Comparison of ENCODE assay signal across 13 cellular contexts in the genomic region with DNA sequence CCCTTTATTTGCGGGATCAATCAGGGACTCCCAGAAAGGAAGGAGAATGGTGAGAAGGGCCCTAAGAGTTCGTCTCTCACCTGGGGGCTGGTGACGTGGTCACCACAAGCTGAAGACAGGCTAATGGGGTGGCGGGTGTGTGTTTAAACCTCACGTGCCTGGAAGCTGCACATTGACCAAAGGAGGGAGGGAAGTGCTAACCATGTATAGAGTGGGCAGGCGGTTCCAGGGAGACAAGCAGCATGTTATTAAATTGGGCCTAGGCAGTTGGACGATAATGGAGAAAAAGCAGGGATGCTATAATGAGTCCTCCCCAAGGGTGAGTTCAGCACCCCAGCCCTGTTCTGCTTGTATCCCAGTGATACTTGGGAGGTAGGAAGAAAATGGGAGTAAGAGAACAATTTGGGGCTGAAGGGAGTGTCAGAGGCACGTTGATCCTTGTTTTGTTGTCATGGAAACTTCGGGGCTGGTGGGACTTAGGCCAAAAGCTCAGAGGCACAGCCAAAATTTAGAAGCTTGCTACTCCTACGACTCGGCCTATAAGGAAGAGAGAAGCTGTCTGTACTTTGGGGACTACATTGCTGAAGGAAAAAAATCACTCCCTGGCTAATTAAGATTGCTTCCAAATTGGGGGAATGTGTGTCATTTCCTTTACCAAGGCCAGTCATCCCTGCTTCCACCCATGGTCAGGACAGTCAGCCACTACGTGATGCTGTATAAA. TPM values are rescaled to one million over a fixed set of nuclear protein-coding genes. Genes with fewer than 3 reads are reported as not detected.
DNase-seq lines count a peak whose midpoint lies in the region; ATAC-seq, FAIRE-seq and TF ChIP-seq lines count a peak whose summit lies in the region.
"Had no signal": no experiment of that assay in that cellular context is flagged by ENCODE, and none has a peak within 500 bp of the region (broad histone marks: within the 10 kb centered on the region; RNA-seq: fewer than 3 reads in every experiment).

No MANE protein-coding gene starts in this region.

- H3K9me3 ChIP-seq in HepG2 (ENCODE audit: low read length) (no peaks in the 10 kb centered on the region), thoracic aorta (no peaks in the 10 kb centered on the region), MM.1S (replicated peaks; ENCODE audit: insufficient read depth, low read length) (no peaks in the 10 kb centered on the region)

- in situ Hi-C loops in HepG2 (cut with HindIII; ENCODE audit: extremely low pct_ligation_motif_present, low pct_unique_long_range_greater_than_20kb): no loop called here

- POLR2A ChIA-PET in HepG2 (lab: Yijun Ruan, JAX): no interaction called here

- TF ChIP-seq RAD21 in HepG2 (CRISPR knock-in tag; IDR thresholded peaks at IDR 0.05): no peak

- DNase-seq in HT1080 (ENCODE audit: low read depth) (peak; percentile 15), coronary artery (ENCODE audit: low spot score) (peak; percentile 82), HepG2 (ENCODE audit: low spot score) (no peak), thoracic aorta (ENCODE audit: low spot score) (no peak), D341Med (ENCODE audit: low spot score) (no peak), MM.1S (no peak)
- DNase-seq: activated CD8-positive, alpha-beta memory T cell treated with anti-CD3 and anti-CD28 coated beads for 24 hours; foreskin melanocyte had no signal

- H3K4me3 ChIP-seq in coronary artery (no peak overlapping the region), HepG2 (replicated peaks in 1 of 3; ENCODE audit: insufficient read depth in 1 of 3, low read depth in 2 of 3, low read length in 3 of 3) (no peak overlapping the region), thoracic aorta (no peak overlapping the region), MM.1S (ENCODE audit: low read length) (no peak overlapping the region)

- intact Hi-C loops in HepG2 (cut with micrococcal nuclease; ENCODE audit: unreplicated experiment): no loop called here

- no peak overlapping the region for H3K9ac ChIP-seq in HepG2 (ENCODE audit: insufficient read depth, low read depth, low read length)
- no peak overlapping the region for H3K9ac ChIP-seq in MM.1S (ENCODE audit: low read length)

- no peaks in the 10 kb centered on the region for H3F3A ChIP-seq in MM.1S (ENCODE audit: insufficient read depth, low read length)

- H3K4me2 ChIP-seq in HepG2 (ENCODE audit: low read depth, low read length) (no peak overlapping the region), MM.1S (ENCODE audit: low read depth, low read length) (no peak overlapping the region)

- no peak for TF ChIP-seq POLR2A in HepG2 (IDR thresholded peaks at IDR 0.05; ENCODE audit: insufficient read depth in 1 of 2, low read depth in 2 of 2, low read length in 2 of 2)

- H3K4me1 ChIP-seq in HepG2 (ENCODE audit: insufficient read depth, low read length) (no peaks in the 10 kb centered on the region), thoracic aorta (ENCODE audit: control insufficient read depth in 1 of 2, low read depth in 2 of 2) (peaks cover 15 to 23% of the 10 kb centered on the region in 2 donors), MM.1S (ENCODE audit: low read length) (no peaks in the 10 kb centered on the region)

- H3K27me3 ChIP-seq in HepG2 (ENCODE audit: control insufficient read depth in 1 of 2, insufficient read depth in 2 of 2, low read length in 2 of 2) (no peaks in the 10 kb centered on the region), thoracic aorta (replicated peaks; ENCODE audit: insufficient read depth) (no peaks in the 10 kb centered on the region), MM.1S (replicated peaks; ENCODE audit: insufficient read depth, low read length) (no peaks in the 10 kb centered on the region)

- CTCF ChIA-PET in HepG2 (lab: Yijun Ruan, JAX; ENCODE audit: low intra/inter-chr PET ratio, low total read pairs): no interaction called here

- H3K36me3 ChIP-seq in HepG2 (replicated peaks in 1 of 2; ENCODE audit: control insufficient read depth in 1 of 2, insufficient read depth in 2 of 2, low read length in 2 of 2) (peaks cover 8 to 19% of the 10 kb centered on the region in 2 experiments), thoracic aorta (peaks cover 25% of the 10 kb centered on the region), MM.1S (replicated peaks; ENCODE audit: insufficient read depth, low read length) (no peaks in the 10 kb centered on the region)

- TF ChIP-seq EP300 in HepG2 (IDR thresholded peaks at IDR 0.05; ENCODE audit: low read depth in 2 of 2, low read length in 2 of 2) (no peak), HepG2 (CRISPR knock-in tag; IDR thresholded peaks at IDR 0.05; ENCODE audit: borderline replicate concordance) (no peak)

- FAIRE-seq in HepG2 (lab: Jason Lieb, UNC): no peak

- no peaks in the 10 kb centered on the region for H3K79me2 ChIP-seq in HepG2 (ENCODE audit: insufficient read depth, low read length)
- H3K79me2 ChIP-seq in MM.1S (ENCODE audit: low read length): no peaks in the 10 kb centered on the region

- H2AFZ ChIP-seq in HepG2 (ENCODE audit: low read length) (no peak overlapping the region), MM.1S (ENCODE audit: low read length) (no peak overlapping the region)

- no peaks in the 10 kb centered on the region for H3K9me2 ChIP-seq in MM.1S (replicated peaks; ENCODE audit: insufficient read depth, low read length)

- WGBS in HepG2 (ENCODE audit: low lambda C conversion rate): 91% methylated on average over 12 of the region's 12 CpGs

- H3K27ac ChIP-seq in coronary artery: peak overlapping the region; percentile 71 to 76
- H3K27ac ChIP-seq in HepG2 (ENCODE audit: extremely low read length, insufficient read depth, low read length): no peak overlapping the region
- H3K27ac ChIP-seq in thoracic aorta: peak overlapping the region; percentile 87
- no peak overlapping the region for H3K27ac ChIP-seq in MM.1S (ENCODE audit: low read length)

- TF ChIP-seq CTCF in coronary artery (IDR thresholded peaks at IDR 0.05) (no peak), HepG2 (CRISPR knock-in tag; IDR thresholded peaks at IDR 0.05) (no peak), thoracic aorta (IDR thresholded peaks at IDR 0.05) (no peak), MM.1S (IDR thresholded peaks at IDR 0.05; ENCODE audit: low read length) (no peak)

- no peak for ATAC-seq in HepG2
- peak; percentile 79 for ATAC-seq in thoracic aorta (ENCODE audit: insufficient number of reproducible peaks, low FRiP score, low read depth)
- ATAC-seq in GM18868 (IDR thresholded peaks at IDR 0.05; ENCODE audit: unreplicated experiment): no peak
- no peak for ATAC-seq in GM18498 (IDR thresholded peaks at IDR 0.05; ENCODE audit: unreplicated experiment)
- ATAC-seq: stimulated activated effector memory CD8-positive, alpha-beta T cell treated with anti-CD3 and anti-CD28 coated beads, Interleukin-12 subunit alpha, Interleukin-12 subunit beta, amount 100 ng/mL, for 72 hours had no signal

- TSS peak; percentile 29 for BruUV-seq in HepG2 (replicated peaks; lab: Mats Ljungman, UMichigan)

- no peaks in the 10 kb centered on the region for H4K20me1 ChIP-seq in HepG2 (ENCODE audit: insufficient read depth, low read length)
- H4K20me1 ChIP-seq in MM.1S (ENCODE audit: insufficient read depth, low read length): no peaks in the 10 kb centered on the region

TF ChIP-seq in HepG2, 621 proteins besides CTCF, POLR2A, EP300 and RAD21:
- TF ChIP-seq RBM22 (optimal IDR thresholded peaks at IDR 0.05; ENCODE audit: low read length) (peak; percentile 57), ATRX (CRISPR knock-in tag; IDR thresholded peaks at IDR 0.05; ENCODE audit: borderline replicate concordance) (no peak)

RNA-seq across cellular contexts. Expression of a gene that starts 33.2 kb away (rescaled TPM):
- not detected in 2 replicates for total RNA-seq in HT1080 (2014; rRNA removed; shearing (Covaris generic))
- polyA plus RNA-seq in HT1080 (2015; cell fraction: cytosol; rRNA removed): not detected in 2 replicates
- not detected in 2 replicates for polyA plus RNA-seq in HT1080 (2015; cell fraction: nucleus; rRNA removed)
- total RNA-seq in HepG2 (2016; rRNA removed; fragmentation: Illumina TruSeq; extraction: Trizol): not detected in 2 replicates
- total RNA-seq in HepG2 (2016; cell fraction: cytosol; rRNA removed; fragmentation: Illumina TruSeq; extraction: Trizol; ENCODE audit: low read depth): not detected in 2 replicates
- not detected in 2 replicates for total RNA-seq in HepG2 (2016; cell fraction: insoluble cytoplasmic fraction; rRNA removed; fragmentation: Illumina TruSeq; extraction: Trizol)
- not detected in 2 replicates for total RNA-seq in HepG2 (2016; cell fraction: membrane; rRNA removed; fragmentation: Illumina TruSeq; extraction: Trizol)
- total RNA-seq in HepG2 (2016; cell fraction: nucleus; rRNA removed; fragmentation: Illumina TruSeq; extraction: Trizol): not detected in 2 replicates
- polyA plus RNA-seq in HepG2 (2011; rRNA removed): not detected in 2 replicates
- polyA plus RNA-seq in HepG2 (2011; cell fraction: cytosol; rRNA removed): not detected in 2 replicates
- 0.08 TPM in 1 of 2 replicates, not detected in the other for polyA plus RNA-seq in HepG2 (2011; cell fraction: nucleus; rRNA removed)
- not detected in 2 replicates for polyA plus RNA-seq in HepG2 (2012)
- not detected in 2 replicates for polyA plus RNA-seq in HepG2 (2016; cell fraction: cytosol; fragmentation: Illumina TruSeq; extraction: Trizol; ENCODE audit: low read depth)
- not detected in 2 replicates for polyA plus RNA-seq in HepG2 (2016; cell fraction: insoluble cytoplasmic fraction; fragmentation: Illumina TruSeq; extraction: Trizol; ENCODE audit: low read depth)
- not detected in 2 replicates for polyA plus RNA-seq in HepG2 (2016; cell fraction: membrane; fragmentation: Illumina TruSeq; extraction: Trizol; ENCODE audit: low read depth)
- polyA plus RNA-seq in HepG2 (2016; cell fraction: nucleus; fragmentation: Illumina TruSeq; extraction: Trizol; ENCODE audit: insufficient read depth, low read depth): not detected in 2 replicates
- polyA minus RNA-seq in HepG2 (2011; rRNA and poly(A)+ RNA removed; ENCODE audit: low replicate concordance): not detected in 2 replicates
- not detected in 2 replicates for polyA minus RNA-seq in HepG2 (2011; cell fraction: cytosol; rRNA and poly(A)+ RNA removed)
- not detected in 2 replicates for polyA minus RNA-seq in HepG2 (2011; cell fraction: nucleus; rRNA and poly(A)+ RNA removed)
- not detected for total RNA-seq in thoracic aorta
- total RNA-seq: M059J; T-helper 2 cell treated with Interferon-gamma antibody and Interleukin-4, amounts not matched to agents 100 ng/mL and 5 ng/mL, for 36 hours had no signal

Comparison
In these comparisons a context has a peak if more than half of its experiments do, and no peak if none do; other contexts are left out.
1. DNase-seq: peak in HT1080 (single experiment) and coronary artery (single experiment); none in HepG2 (single experiment), thoracic aorta (single experiment), D341Med (single experiment) and MM.1S (single experiment).
2. H3K27ac ChIP-seq: peak in coronary artery (2 of 2) and thoracic aorta (2 of 2); none in HepG2 (single experiment) and MM.1S (single experiment).